In the genomic region with DNA sequence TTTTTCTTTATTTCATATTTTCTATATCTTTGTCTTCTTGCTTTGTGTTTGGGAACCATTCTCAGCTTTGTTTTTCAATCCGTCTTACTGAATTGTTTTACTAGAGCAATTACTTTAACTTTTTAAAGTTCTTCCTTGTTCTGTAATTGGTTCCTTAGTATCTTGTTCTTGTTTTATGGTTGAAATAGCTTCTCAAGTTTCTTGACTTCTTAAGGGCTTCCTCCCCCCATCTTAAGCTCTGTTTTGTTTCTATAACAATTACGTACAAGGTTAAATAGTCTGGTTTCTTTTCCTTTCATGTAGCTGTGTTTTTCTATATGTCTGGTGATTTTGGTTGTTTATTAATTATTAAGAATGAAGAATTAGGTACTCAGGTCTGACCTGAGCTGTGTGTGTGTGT, we compare ENCODE assay signal across 29 cellular contexts.
"Had no signal": no experiment of that assay in that cellular context is flagged by ENCODE, and none has a peak within 500 bp of the region (broad histone marks: within the 10 kb centered on the region; RNA-seq: fewer than 3 reads in every experiment).

No MANE protein-coding gene starts in this region.

- H3K4me3 ChIP-seq: ovary, psoas muscle, sigmoid colon, stomach, thoracic aorta, thyroid gland, tibial nerve, upper lobe of right lung, uterus had no signal

- H3K4me1 Mint-ChIP-seq: natural killer cell; stimulated activated effector memory CD8-positive, alpha-beta T cell treated with anti-CD3 and anti-CD28 coated beads, Interleukin-12 subunit alpha, Interleukin-12 subunit beta, amount 100 ng/mL, for 72 hours; stimulated activated naive B cell treated with anti-CD40 and anti-IgM and Interleukin-4, amounts not matched to agents 10 μg/mL and 1 μg/mL and 100 μg/mL, for 72 hours had no signal

- H3K27ac ChIP-seq: neutrophil, ovary, parathyroid adenoma, psoas muscle, sigmoid colon, stomach, thoracic aorta, thyroid gland, tibial nerve, upper lobe of right lung, uterus had no signal

- H3K4me1 ChIP-seq: parathyroid adenoma, psoas muscle, sigmoid colon, stomach, thyroid gland, upper lobe of right lung, uterus had no signal

- H3K4me3 Mint-ChIP-seq: naive thymus-derived CD4-positive, alpha-beta T cell; natural killer cell; nephron; neural crest cell; stimulated activated effector memory CD8-positive, alpha-beta T cell treated with anti-CD3 and anti-CD28 coated beads, Interleukin-12 subunit alpha, Interleukin-12 subunit beta, amount 100 ng/mL, for 72 hours; stimulated activated naive B cell treated with anti-CD40 and anti-IgM and Interleukin-4, amounts not matched to agents 10 μg/mL and 1 μg/mL and 100 μg/mL, for 72 hours; stimulated activated naive CD8-positive, alpha-beta T cell treated with anti-CD3 and anti-CD28 coated beads, Interleukin-15, Interleukin-2, amounts not matched to agents 100 ng/mL and 50 ng/mL, for 24 hours; type B pancreatic cell had no signal

- H3K36me3 ChIP-seq: neutrophil, ovary, sigmoid colon, stomach, thoracic aorta, thyroid gland, tibial nerve, upper lobe of right lung, uterus had no signal

- H3K27me3 Mint-ChIP-seq: progenitor cell of endocrine pancreas; stimulated activated naive B cell treated with anti-CD40 and anti-IgM and Interleukin-4, amounts not matched to agents 10 μg/mL and 1 μg/mL and 100 μg/mL, for 72 hours; type B pancreatic cell had no signal

- ATAC-seq: naive thymus-derived CD4-positive, alpha-beta T cell; natural killer cell; psoas muscle; right cardiac atrium; stimulated activated effector memory CD8-positive, alpha-beta T cell treated with anti-CD3 and anti-CD28 coated beads, Interleukin-12 subunit alpha, Interleukin-12 subunit beta, amount 100 ng/mL, for 72 hours; stimulated activated naive B cell treated with anti-CD40 and anti-IgM and Interleukin-4, amounts not matched to agents 10 μg/mL and 1 μg/mL and 100 μg/mL, for 72 hours; upper lobe of right lung had no signal

- FAIRE-seq: small intestine had no signal

- H3K36me3 Mint-ChIP-seq: naive thymus-derived CD4-positive, alpha-beta T cell; natural killer cell; stimulated activated effector memory CD8-positive, alpha-beta T cell treated with anti-CD3 and anti-CD28 coated beads, Interleukin-12 subunit alpha, Interleukin-12 subunit beta, amount 100 ng/mL, for 72 hours; stimulated activated naive B cell treated with anti-CD40 and anti-IgM and Interleukin-4, amounts not matched to agents 10 μg/mL and 1 μg/mL and 100 μg/mL, for 72 hours; type B pancreatic cell had no signal

- H3K9me3 Mint-ChIP-seq: nephron; neural crest cell; stimulated activated naive CD8-positive, alpha-beta T cell treated with anti-CD3 and anti-CD28 coated beads, Interleukin-15, Interleukin-2, amounts not matched to agents 100 ng/mL and 50 ng/mL, for 24 hours; type B pancreatic cell had no signal

- H3K27me3 ChIP-seq: neutrophil, ovary, sigmoid colon, stomach, thyroid gland, tibial nerve, upper lobe of right lung, uterus had no signal

- H3K9me3 ChIP-seq: neutrophil, ovary, psoas muscle, sigmoid colon, stomach, thoracic aorta, thyroid gland, tibial nerve, upper lobe of right lung, uterus had no signal

- DNase-seq: naive thymus-derived CD4-positive, alpha-beta T cell; natural killer cell; nucleus accumbens; ovary; posterior cingulate gyrus; psoas muscle; right cardiac atrium; sigmoid colon; small intestine; stimulated activated CD4-positive, alpha-beta T cell treated with anti-CD3 and anti-CD28 coated beads, Interleukin-15, amount 100 ng/mL, for 24 hours; stimulated activated CD4-positive, alpha-beta T cell treated with anti-CD3 and anti-CD28 coated beads, Interleukin-2, amount 100 ng/mL, for 24 hours; stimulated activated CD4-positive, alpha-beta T cell treated with anti-CD3 and anti-CD28 coated beads, Interleukin-2, amount 100 ng/mL, for 48 hours; stimulated activated CD4-positive, alpha-beta T cell treated with anti-CD3 and anti-CD28 coated beads, Interleukin-4, amount 100 ng/mL, for 24 hours; stimulated activated naive B cell treated with anti-CD40 and anti-IgM and Interleukin-4, amounts not matched to agents 10 μg/mL and 1 μg/mL and 100 μg/mL, for 72 hours; stimulated activated naive CD4-positive, alpha-beta T cell treated with Interleukin-2 at 50 U/mL for 16 hours; stomach; thyroid gland; upper lobe of right lung; uterus had no signal
